ENCODE assay signal across 1 cellular context in the genomic region with DNA sequence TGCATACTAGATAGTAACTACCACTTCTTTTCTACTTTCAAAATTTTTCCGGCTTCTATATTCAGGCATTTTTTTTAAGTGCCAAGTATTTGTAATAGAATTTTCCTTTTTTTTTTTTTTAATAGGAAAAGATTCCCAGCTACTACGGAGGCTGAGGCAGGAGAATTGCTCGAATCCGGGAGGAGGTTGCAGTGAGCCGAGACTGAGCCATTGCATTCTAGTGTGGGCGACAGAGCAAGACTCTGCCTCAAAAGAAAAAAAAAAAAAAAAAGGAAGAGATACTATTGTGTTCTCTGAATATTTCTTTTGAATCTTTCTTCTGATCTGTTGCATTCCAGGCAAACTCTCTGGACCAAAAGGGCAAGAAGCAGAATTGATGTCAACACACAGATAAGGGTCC.
TF ChIP-seq lines count a peak whose summit lies in the region.

No MANE protein-coding gene starts in this region.

TF ChIP-seq in endothelial cell of umbilical vein, 7 proteins besides CTCF, POLR2A, EP300 and RAD21 (continued from another document):
- no peak for TF ChIP-seq GATA2 (IDR thresholded peaks at IDR 0.05; ENCODE audit: insufficient read depth, insufficient read length, low read depth, low read length)
- TF ChIP-seq JUN (IDR thresholded peaks at IDR 0.05; ENCODE audit: borderline replicate concordance, insufficient read depth, insufficient read length, low read depth), result no peak
- no peak for TF ChIP-seq FOS (IDR thresholded peaks at IDR 0.05; ENCODE audit: borderline replicate concordance, insufficient read depth, low read length)
- TF ChIP-seq, protein P1, sequence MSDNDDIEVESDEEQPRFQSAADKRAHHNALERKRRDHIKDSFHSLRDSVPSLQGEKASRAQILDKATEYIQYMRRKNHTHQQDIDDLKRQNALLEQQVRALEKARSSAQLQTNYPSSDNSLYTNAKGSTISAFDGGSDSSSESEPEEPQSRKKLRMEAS (IDR thresholded peaks at IDR 0.05; ENCODE audit: insufficient read depth, insufficient read length), result no peak
- TF ChIP-seq POLR2AphosphoS5 (IDR thresholded peaks at IDR 0.05; ENCODE audit: insufficient read depth, low read depth, low read length), result no peak
- TF ChIP-seq EZH2 (IDR thresholded peaks at IDR 0.05; ENCODE audit: borderline replicate concordance, low read depth, low read length, severe bottlenecking), result no peak
